In genomic region chr11:3855808-3856491, GRCh38 we compare ENCODE assay signal across 1 cellular context.
TF ChIP-seq lines count a peak whose summit lies in the region.

No MANE protein-coding gene starts in this region.

TF ChIP-seq in GM12878, 131 proteins besides CTCF, POLR2A, EP300 and RAD21:
- TF ChIP-seq MEF2B (IDR thresholded peaks at IDR 0.05; ENCODE audit: partially characterized antibody, poor library complexity, severe bottlenecking) (no peak), IRF4 (IDR thresholded peaks at IDR 0.05; ENCODE audit: low read depth, low read length) (no peak), NBN (IDR thresholded peaks at IDR 0.05) (no peak), CBX3 (IDR thresholded peaks at IDR 0.05; ENCODE audit: borderline replicate concordance, low read depth) (no peak), BCL11A (IDR thresholded peaks at IDR 0.05; ENCODE audit: low read depth, low read length) (no peak), EGR1 (IDR thresholded peaks at IDR 0.05; ENCODE audit: borderline replicate concordance in 1 of 2, low read depth in 2 of 2, low read length in 2 of 2) (no peak), MLLT1 (IDR thresholded peaks at IDR 0.05) (no peak), GABPA (IDR thresholded peaks at IDR 0.05; ENCODE audit: low read depth) (no peak), LARP7 (IDR thresholded peaks at IDR 0.05) (no peak), PAX5 (IDR thresholded peaks at IDR 0.05; ENCODE audit: borderline replicate concordance, low read depth, low read length) (no peak), ZNF207 (IDR thresholded peaks at IDR 0.05; ENCODE audit: borderline replicate concordance) (0 out of 2 replicates have a peak, but pooled peaks have one; percentile 44), BRCA1 (IDR thresholded peaks at IDR 0.05; ENCODE audit: low read depth, low read length) (no peak), SP1 (IDR thresholded peaks at IDR 0.05; ENCODE audit: low read depth, low read length) (no peak), IKZF2 (IDR thresholded peaks at IDR 0.05) (peak in 1 of 2 experiments; percentile 8; a peak in 1 of 4 replicates), DPF2 (IDR thresholded peaks at IDR 0.05) (0 out of 2 replicates have a peak, but pooled peaks have one; percentile 16), ZZZ3 (IDR thresholded peaks at IDR 0.05; ENCODE audit: control insufficient read depth, insufficient read length, low read depth) (no peak), CBX5 (IDR thresholded peaks at IDR 0.05; ENCODE audit: low read depth) (no peak), TCF3 (IDR thresholded peaks at IDR 0.05; ENCODE audit: borderline replicate concordance, insufficient read depth, low read depth, low read length) (no peak), GATAD2B (conservative IDR thresholded peaks at IDR 0.05; ENCODE audit: low read depth) (0 out of 2 replicates have a peak, but pooled peaks have one; percentile 35), SMAD1 (IDR thresholded peaks at IDR 0.05; ENCODE audit: low read depth, partially characterized antibody) (no peak), IKZF1 (conservative IDR thresholded peaks at IDR 0.05) (0 out of 2 replicates have a peak, but pooled peaks have one; percentile 7), NRF1 (conservative IDR thresholded peaks at IDR 0.05; ENCODE audit: low read depth, low read length) (no peak), CREM (IDR thresholded peaks at IDR 0.05; ENCODE audit: low read depth) (no peak), NR2F1 (conservative IDR thresholded peaks at IDR 0.05) (peak; percentile 78; the same call in 1 of the 2 replicates), ATF7 (IDR thresholded peaks at IDR 0.05; ENCODE audit: low read depth) (no peak), TBL1XR1 (IDR thresholded peaks at IDR 0.05; ENCODE audit: low read depth, low read length) (no peak), CBFB (IDR thresholded peaks at IDR 0.05; ENCODE audit: low read depth) (no peak), BHLHE40 (IDR thresholded peaks at IDR 0.05; ENCODE audit: borderline replicate concordance in 1 of 2, low read depth in 2 of 2, low read length in 1 of 2) (peak in 1 of 2 experiments; percentile 82; a peak in 1 of 4 replicates), PML (IDR thresholded peaks at IDR 0.05; ENCODE audit: low read length) (no peak), RELA (IDR thresholded peaks at IDR 0.05; ENCODE audit: borderline replicate concordance, partially characterized antibody) (no peak), CHD2 (IDR thresholded peaks at IDR 0.05; ENCODE audit: borderline replicate concordance, low read depth, low read length) (no peak), POU2F2 (IDR thresholded peaks at IDR 0.05; ENCODE audit: borderline replicate concordance, low read depth, low read length) (no peak), FOXK2 (IDR thresholded peaks at IDR 0.05) (no peak), JUND (IDR thresholded peaks at IDR 0.05; ENCODE audit: low read depth, low read length) (no peak)
- TF ChIP-seq, protein P1, sequence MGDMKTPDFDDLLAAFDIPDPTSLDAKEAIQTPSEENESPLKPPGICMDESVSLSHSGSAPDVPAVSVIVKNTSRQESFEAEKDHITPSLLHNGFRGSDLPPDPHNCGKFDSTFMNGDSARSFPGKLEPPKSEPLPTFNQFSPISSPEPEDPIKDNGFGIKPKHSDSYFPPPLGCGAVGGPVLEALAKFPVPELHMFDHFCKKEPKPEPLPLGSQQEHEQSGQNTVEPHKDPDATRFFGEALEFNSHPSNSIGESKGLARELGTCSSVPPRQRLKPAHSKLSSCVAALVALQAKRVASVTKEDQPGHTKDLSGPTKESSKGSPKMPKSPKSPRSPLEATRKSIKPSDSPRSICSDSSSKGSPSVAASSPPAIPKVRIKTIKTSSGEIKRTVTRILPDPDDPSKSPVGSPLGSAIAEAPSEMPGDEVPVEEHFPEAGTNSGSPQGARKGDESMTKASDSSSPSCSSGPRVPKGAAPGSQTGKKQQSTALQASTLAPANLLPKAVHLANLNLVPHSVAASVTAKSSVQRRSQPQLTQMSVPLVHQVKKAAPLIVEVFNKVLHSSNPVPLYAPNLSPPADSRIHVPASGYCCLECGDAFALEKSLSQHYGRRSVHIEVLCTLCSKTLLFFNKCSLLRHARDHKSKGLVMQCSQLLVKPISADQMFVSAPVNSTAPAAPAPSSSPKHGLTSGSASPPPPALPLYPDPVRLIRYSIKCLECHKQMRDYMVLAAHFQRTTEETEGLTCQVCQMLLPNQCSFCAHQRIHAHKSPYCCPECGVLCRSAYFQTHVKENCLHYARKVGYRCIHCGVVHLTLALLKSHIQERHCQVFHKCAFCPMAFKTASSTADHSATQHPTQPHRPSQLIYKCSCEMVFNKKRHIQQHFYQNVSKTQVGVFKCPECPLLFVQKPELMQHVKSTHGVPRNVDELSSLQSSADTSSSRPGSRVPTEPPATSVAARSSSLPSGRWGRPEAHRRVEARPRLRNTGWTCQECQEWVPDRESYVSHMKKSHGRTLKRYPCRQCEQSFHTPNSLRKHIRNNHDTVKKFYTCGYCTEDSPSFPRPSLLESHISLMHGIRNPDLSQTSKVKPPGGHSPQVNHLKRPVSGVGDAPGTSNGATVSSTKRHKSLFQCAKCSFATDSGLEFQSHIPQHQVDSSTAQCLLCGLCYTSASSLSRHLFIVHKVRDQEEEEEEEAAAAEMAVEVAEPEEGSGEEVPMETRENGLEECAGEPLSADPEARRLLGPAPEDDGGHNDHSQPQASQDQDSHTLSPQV (IDR thresholded peaks at IDR 0.05): no peak
- TF ChIP-seq, protein P2, sequence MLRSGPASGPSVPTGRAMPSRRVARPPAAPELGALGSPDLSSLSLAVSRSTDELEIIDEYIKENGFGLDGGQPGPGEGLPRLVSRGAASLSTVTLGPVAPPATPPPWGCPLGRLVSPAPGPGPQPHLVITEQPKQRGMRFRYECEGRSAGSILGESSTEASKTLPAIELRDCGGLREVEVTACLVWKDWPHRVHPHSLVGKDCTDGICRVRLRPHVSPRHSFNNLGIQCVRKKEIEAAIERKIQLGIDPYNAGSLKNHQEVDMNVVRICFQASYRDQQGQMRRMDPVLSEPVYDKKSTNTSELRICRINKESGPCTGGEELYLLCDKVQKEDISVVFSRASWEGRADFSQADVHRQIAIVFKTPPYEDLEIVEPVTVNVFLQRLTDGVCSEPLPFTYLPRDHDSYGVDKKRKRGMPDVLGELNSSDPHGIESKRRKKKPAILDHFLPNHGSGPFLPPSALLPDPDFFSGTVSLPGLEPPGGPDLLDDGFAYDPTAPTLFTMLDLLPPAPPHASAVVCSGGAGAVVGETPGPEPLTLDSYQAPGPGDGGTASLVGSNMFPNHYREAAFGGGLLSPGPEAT (IDR thresholded peaks at IDR 0.05; ENCODE audit: low read depth): no peak
- TF ChIP-seq, protein P3, sequence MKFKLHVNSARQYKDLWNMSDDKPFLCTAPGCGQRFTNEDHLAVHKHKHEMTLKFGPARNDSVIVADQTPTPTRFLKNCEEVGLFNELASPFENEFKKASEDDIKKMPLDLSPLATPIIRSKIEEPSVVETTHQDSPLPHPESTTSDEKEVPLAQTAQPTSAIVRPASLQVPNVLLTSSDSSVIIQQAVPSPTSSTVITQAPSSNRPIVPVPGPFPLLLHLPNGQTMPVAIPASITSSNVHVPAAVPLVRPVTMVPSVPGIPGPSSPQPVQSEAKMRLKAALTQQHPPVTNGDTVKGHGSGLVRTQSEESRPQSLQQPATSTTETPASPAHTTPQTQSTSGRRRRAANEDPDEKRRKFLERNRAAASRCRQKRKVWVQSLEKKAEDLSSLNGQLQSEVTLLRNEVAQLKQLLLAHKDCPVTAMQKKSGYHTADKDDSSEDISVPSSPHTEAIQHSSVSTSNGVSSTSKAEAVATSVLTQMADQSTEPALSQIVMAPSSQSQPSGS (IDR thresholded peaks at IDR 0.05; ENCODE audit: low read length): no peak
- TF ChIP-seq, protein P4, sequence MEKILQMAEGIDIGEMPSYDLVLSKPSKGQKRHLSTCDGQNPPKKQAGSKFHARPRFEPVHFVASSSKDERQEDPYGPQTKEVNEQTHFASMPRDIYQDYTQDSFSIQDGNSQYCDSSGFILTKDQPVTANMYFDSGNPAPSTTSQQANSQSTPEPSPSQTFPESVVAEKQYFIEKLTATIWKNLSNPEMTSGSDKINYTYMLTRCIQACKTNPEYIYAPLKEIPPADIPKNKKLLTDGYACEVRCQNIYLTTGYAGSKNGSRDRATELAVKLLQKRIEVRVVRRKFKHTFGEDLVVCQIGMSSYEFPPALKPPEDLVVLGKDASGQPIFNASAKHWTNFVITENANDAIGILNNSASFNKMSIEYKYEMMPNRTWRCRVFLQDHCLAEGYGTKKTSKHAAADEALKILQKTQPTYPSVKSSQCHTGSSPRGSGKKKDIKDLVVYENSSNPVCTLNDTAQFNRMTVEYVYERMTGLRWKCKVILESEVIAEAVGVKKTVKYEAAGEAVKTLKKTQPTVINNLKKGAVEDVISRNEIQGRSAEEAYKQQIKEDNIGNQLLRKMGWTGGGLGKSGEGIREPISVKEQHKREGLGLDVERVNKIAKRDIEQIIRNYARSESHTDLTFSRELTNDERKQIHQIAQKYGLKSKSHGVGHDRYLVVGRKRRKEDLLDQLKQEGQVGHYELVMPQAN (conservative IDR thresholded peaks at IDR 0.05): peak; percentile 56
- TF ChIP-seq, protein P5, sequence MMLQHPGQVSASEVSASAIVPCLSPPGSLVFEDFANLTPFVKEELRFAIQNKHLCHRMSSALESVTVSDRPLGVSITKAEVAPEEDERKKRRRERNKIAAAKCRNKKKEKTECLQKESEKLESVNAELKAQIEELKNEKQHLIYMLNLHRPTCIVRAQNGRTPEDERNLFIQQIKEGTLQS (IDR thresholded peaks at IDR 0.05; ENCODE audit: borderline replicate concordance, extremely low read depth, low read depth, low read length): no peak
- TF ChIP-seq, protein P6, sequence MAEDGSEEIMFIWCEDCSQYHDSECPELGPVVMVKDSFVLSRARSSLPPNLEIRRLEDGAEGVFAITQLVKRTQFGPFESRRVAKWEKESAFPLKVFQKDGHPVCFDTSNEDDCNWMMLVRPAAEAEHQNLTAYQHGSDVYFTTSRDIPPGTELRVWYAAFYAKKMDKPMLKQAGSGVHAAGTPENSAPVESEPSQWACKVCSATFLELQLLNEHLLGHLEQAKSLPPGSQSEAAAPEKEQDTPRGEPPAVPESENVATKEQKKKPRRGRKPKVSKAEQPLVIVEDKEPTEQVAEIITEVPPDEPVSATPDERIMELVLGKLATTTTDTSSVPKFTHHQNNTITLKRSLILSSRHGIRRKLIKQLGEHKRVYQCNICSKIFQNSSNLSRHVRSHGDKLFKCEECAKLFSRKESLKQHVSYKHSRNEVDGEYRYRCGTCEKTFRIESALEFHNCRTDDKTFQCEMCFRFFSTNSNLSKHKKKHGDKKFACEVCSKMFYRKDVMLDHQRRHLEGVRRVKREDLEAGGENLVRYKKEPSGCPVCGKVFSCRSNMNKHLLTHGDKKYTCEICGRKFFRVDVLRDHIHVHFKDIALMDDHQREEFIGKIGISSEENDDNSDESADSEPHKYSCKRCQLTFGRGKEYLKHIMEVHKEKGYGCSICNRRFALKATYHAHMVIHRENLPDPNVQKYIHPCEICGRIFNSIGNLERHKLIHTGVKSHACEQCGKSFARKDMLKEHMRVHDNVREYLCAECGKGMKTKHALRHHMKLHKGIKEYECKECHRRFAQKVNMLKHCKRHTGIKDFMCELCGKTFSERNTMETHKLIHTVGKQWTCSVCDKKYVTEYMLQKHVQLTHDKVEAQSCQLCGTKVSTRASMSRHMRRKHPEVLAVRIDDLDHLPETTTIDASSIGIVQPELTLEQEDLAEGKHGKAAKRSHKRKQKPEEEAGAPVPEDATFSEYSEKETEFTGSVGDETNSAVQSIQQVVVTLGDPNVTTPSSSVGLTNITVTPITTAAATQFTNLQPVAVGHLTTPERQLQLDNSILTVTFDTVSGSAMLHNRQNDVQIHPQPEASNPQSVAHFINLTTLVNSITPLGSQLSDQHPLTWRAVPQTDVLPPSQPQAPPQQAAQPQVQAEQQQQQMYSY (CRISPR knock-in tag; IDR thresholded peaks at IDR 0.05): no peak
